1 cellular context compared by ENCODE assay signal in genomic region chr12:18492372-18493025, GRCh38.
TF ChIP-seq lines count a peak whose summit lies in the region.

No MANE protein-coding gene starts in this region.

TF ChIP-seq in IMR-90, 13 proteins besides CTCF, POLR2A, EP300 and RAD21 (continued from another document):
- TF ChIP-seq CEBPB (IDR thresholded peaks at IDR 0.05; ENCODE audit: low read depth, low read length) (peak; percentile 68; the same call in 1 of the 2 replicates), CHD1 (IDR thresholded peaks at IDR 0.05; ENCODE audit: low read depth, low read length) (no peak), SMC3 (IDR thresholded peaks at IDR 0.05; ENCODE audit: low read depth, low read length) (no peak), ELK1 (IDR thresholded peaks at IDR 0.05; ENCODE audit: borderline replicate concordance, low read depth, low read length) (no peak), MAFK (IDR thresholded peaks at IDR 0.05; ENCODE audit: low read depth, low read length) (peak; percentile 22; the same call in 1 of the 2 replicates), MXI1 (IDR thresholded peaks at IDR 0.05; ENCODE audit: borderline replicate concordance, low read depth, low read length) (no peak), NFE2L2 (IDR thresholded peaks at IDR 0.05; ENCODE audit: low read depth, low read length) (no peak), BHLHE40 (IDR thresholded peaks at IDR 0.05; ENCODE audit: low read depth, low read length) (no peak)
